ENCODE assay signal across 8 cellular contexts in genomic region chrX:51891821-51892551, GRCh38. TPM values are rescaled to one million over a fixed set of nuclear protein-coding genes. Genes with fewer than 3 reads are reported as not detected.
DNase-seq lines count a peak whose midpoint lies in the region; TF ChIP-seq lines count a peak whose summit lies in the region.

No MANE protein-coding gene starts in this region.

- no peak overlapping the region for H3K9ac ChIP-seq in MM.1S (ENCODE audit: low read length)

- no peaks in the 10 kb centered on the region for H3K9me2 ChIP-seq in MM.1S (replicated peaks; ENCODE audit: insufficient read depth, low read length)

- no peak overlapping the region for H3K4me3 Mint-ChIP-seq in Caco-2 (ENCODE audit: unreplicated experiment)

- H3K4me3 ChIP-seq in neuron (ENCODE audit: low read length) (peak overlapping the region; percentile 30), MM.1S (ENCODE audit: low read length) (no peak overlapping the region), Caco-2 (ENCODE audit: low read depth, low read length) (no peak overlapping the region)

- peaks cover 34% of the 10 kb centered on the region for H3K36me3 Mint-ChIP-seq in Caco-2 (ENCODE audit: insufficient read depth, unreplicated experiment)

- H3K27me3 Mint-ChIP-seq in Caco-2 (ENCODE audit: insufficient read depth, unreplicated experiment), result no peaks in the 10 kb centered on the region

- H3K4me1 ChIP-seq in neuron (ENCODE audit: insufficient read depth, low read length) (peaks cover 26% of the 10 kb centered on the region), MM.1S (ENCODE audit: low read length) (no peaks in the 10 kb centered on the region), Caco-2 (no peaks in the 10 kb centered on the region)

- no TSS peak for BruUV-seq in Caco-2 (replicated peaks; lab: Mats Ljungman, UMichigan)

- H3K9me3 Mint-ChIP-seq in Caco-2 (ENCODE audit: unreplicated experiment), result no peaks in the 10 kb centered on the region

- POLR2A ChIA-PET in Caco-2 (lab: Charles Lee), result no interaction called here

- TF ChIP-seq CTCF in MM.1S (IDR thresholded peaks at IDR 0.05; ENCODE audit: low read length) (no peak), Caco-2 (IDR thresholded peaks at IDR 0.05; ENCODE audit: insufficient read depth in 1 of 2, low read depth in 1 of 2, low read length in 1 of 2, severe bottlenecking in 1 of 2, unreplicated experiment in 1 of 2) (no peak)

- H3K27me3 ChIP-seq in neuron (ENCODE audit: insufficient read depth, low read length), result no peaks in the 10 kb centered on the region
- H3K27me3 ChIP-seq in MM.1S (replicated peaks; ENCODE audit: insufficient read depth, low read length), result no peaks in the 10 kb centered on the region
- H3K27me3 ChIP-seq in Caco-2 (replicated peaks; ENCODE audit: control insufficient read depth, insufficient read depth, low read length), result no peaks in the 10 kb centered on the region

- no peaks in the 10 kb centered on the region for H3F3A ChIP-seq in MM.1S (ENCODE audit: insufficient read depth, low read length)

- H3K36me3 ChIP-seq in neuron (ENCODE audit: insufficient read depth, low read length) (peaks cover 13% of the 10 kb centered on the region), MM.1S (replicated peaks; ENCODE audit: insufficient read depth, low read length) (no peaks in the 10 kb centered on the region), Caco-2 (ENCODE audit: control insufficient read depth, insufficient read depth, low read length) (no peaks in the 10 kb centered on the region)

- no peaks in the 10 kb centered on the region for H4K20me1 ChIP-seq in MM.1S (ENCODE audit: insufficient read depth, low read length)

- H3K4me1 Mint-ChIP-seq in Caco-2 (ENCODE audit: low read depth, unreplicated experiment), result peaks cover 1% of the 10 kb centered on the region

- no peak overlapping the region for H3K27ac ChIP-seq in MM.1S (ENCODE audit: low read length)

- no peaks in the 10 kb centered on the region for H3K79me2 ChIP-seq in MM.1S (ENCODE audit: low read length)

- H3K9me3 ChIP-seq in neuron (ENCODE audit: low read length) (no peaks in the 10 kb centered on the region), MM.1S (replicated peaks; ENCODE audit: insufficient read depth, low read length) (no peaks in the 10 kb centered on the region), Caco-2 (no peaks in the 10 kb centered on the region)

- DNase-seq in NCI-H345 (lab: John Stamatoyannopoulos, UW), result peak; percentile 43
- no peak for DNase-seq in NCI-H345 treated with DMSO at 0.1 percent for 48 hours (lab: John Stamatoyannopoulos, UW; ENCODE audit: unreplicated experiment)
- DNase-seq in NCI-H2227 (lab: John Stamatoyannopoulos, UW; ENCODE audit: unreplicated experiment), result peak; percentile 59
- peak; percentile 5 to 37 for DNase-seq in dermis microvascular lymphatic vessel endothelial cell (ENCODE audit: low read depth in 2 of 2)
- DNase-seq in MM.1S, result no peak
- DNase-seq in activated CD8-positive, alpha-beta memory T cell treated with anti-CD3 and anti-CD28 coated beads, Interleukin-2, amount 50 U/mL, for 48 hours, result no peak
- no peak for DNase-seq in Caco-2

- H3K4me2 ChIP-seq in MM.1S (ENCODE audit: low read depth, low read length), result no peak overlapping the region

- CTCF ChIA-PET in Caco-2 (lab: Charles Lee), result no interaction called here

- no peak overlapping the region for H2AFZ ChIP-seq in neuron (ENCODE audit: low read depth, low read length)
- H2AFZ ChIP-seq in MM.1S (ENCODE audit: low read length), result no peak overlapping the region

- intact Hi-C loops in Caco-2 (cut with micrococcal nuclease; ENCODE audit: unreplicated experiment), result no loop called here

- H3K27ac Mint-ChIP-seq in Caco-2 (ENCODE audit: unreplicated experiment), result no peak overlapping the region

RNA-seq across cellular contexts. Expression of gene MAGED1, which starts 1.4 kb away (rescaled TPM):
- total RNA-seq in dermis microvascular lymphatic vessel endothelial cell, result 47.0 and 84.8 TPM in 2 replicates
- 163 and 174 TPM in 2 replicates for total RNA-seq in Caco-2 (2022)

Comparison
In these comparisons a context has a peak if more than half of its experiments do, and no peak if none do; other contexts are left out.
1. DNase-seq: peak in NCI-H345 (single experiment), NCI-H2227 (single experiment) and dermis microvascular lymphatic vessel endothelial cell (2 of 2); none in NCI-H345 treated with DMSO at 0.1 percent for 48 hours (single experiment), MM.1S (single experiment), activated CD8-positive, alpha-beta memory T cell treated with anti-CD3 and anti-CD28 coated beads, Interleukin-2, amount 50 U/mL, for 48 hours (single experiment) and Caco-2 (0 of 2).